ENCODE assay signal across 20 cellular contexts in the genomic region with DNA sequence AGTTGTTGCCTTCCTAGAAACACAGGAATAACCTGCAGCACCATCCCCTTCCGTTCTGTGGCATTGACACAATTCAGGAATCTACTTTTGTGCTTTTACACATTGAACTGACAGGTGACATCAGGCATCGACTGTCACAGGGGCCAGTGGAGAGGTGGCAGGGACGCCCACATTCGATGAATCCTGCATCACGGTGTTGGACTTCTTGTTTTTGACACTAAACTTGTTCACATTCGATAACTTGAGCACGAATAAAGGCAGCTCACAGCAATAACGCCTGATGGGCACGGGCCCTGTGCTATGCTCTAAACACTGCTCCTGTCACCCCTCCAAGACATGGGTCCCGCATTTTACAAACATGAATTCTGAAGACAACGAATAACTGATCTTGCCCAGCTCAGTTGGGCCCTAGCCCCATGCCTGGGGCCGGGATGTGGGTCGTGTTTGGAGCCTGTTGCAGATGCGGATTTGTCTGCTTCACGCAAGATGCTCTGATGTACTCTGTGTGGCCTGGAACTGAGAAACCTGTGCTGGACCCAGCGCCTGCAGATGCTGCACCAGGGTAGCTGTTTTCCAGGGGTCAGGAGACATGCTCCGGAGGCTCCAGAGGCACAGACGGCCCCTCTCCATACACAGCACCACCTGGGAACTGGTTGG.
A peak's percentile ranks its signal among the peaks of the same experiment; 100 is the strongest.
DNase-seq lines count a peak whose midpoint lies in the region; ATAC-seq and TF ChIP-seq lines count a peak whose summit lies in the region.
"Had no signal": no experiment of that assay in that cellular context is flagged by ENCODE, and none has a peak within 500 bp of the region (broad histone marks: within the 10 kb centered on the region; RNA-seq: fewer than 3 reads in every experiment).

No MANE protein-coding gene starts in this region.

- TF ChIP-seq CTCF in GM23338 (conservative IDR thresholded peaks at IDR 0.05; ENCODE audit: low read depth in 2 of 2) (no peak), colonic mucosa (IDR thresholded peaks at IDR 0.05) (no peak), glutamatergic neuron (IDR thresholded peaks at IDR 0.05; ENCODE audit: partially characterized antibody, unreplicated experiment) (no peak), upper lobe of right lung (IDR thresholded peaks at IDR 0.05) (no peak), A673 (conservative IDR thresholded peaks at IDR 0.05; ENCODE audit: low read depth, low read length) (no peak)

- H4K20me1 ChIP-seq in GM23338 (replicated peaks; ENCODE audit: insufficient read depth): no peaks in the 10 kb centered on the region

- H3K4me3 Mint-ChIP-seq in GM23338: no peak overlapping the region
- no peak overlapping the region for H3K4me3 Mint-ChIP-seq in glutamatergic neuron (ENCODE audit: unreplicated experiment)
- H3K4me3 Mint-ChIP-seq: B cell; CD8-positive, alpha-beta T cell; H9 had no signal

- H3K9me3 ChIP-seq in colonic mucosa: no peaks in the 10 kb centered on the region
- H3K9me3 ChIP-seq in upper lobe of right lung: no peaks in the 10 kb centered on the region
- no peaks in the 10 kb centered on the region for H3K9me3 ChIP-seq in A673 (ENCODE audit: low read depth, low read length, poor library complexity, severe bottlenecking)
- H3K9me3 ChIP-seq: Caco-2, SJSA1 had no signal

- H3K4me1 ChIP-seq in GM23338 (ENCODE audit: insufficient read depth) (no peaks in the 10 kb centered on the region), colonic mucosa (peaks cover 4% of the 10 kb centered on the region), upper lobe of right lung (no peaks in the 10 kb centered on the region), A673 (ENCODE audit: insufficient read depth, low read length, poor library complexity, severe bottlenecking) (no peaks in the 10 kb centered on the region)
- H3K4me1 ChIP-seq: SJSA1 had no signal

- H3K4me2 ChIP-seq in GM23338: no peak overlapping the region

- POLR2A ChIA-PET in A673 (lab: Charles Lee; ENCODE audit: low non-redundant PET): no interaction called here

- no TSS peak for BruUV-seq in A673 (replicated peaks; lab: Mats Ljungman, UMichigan)

- no peak overlapping the region for H3K9ac ChIP-seq in colonic mucosa (ENCODE audit: low read depth in 2 of 2, low read length in 2 of 2)

- CTCF ChIA-PET in A673 (lab: Charles Lee): no interaction called here

- intact Hi-C loops in colonic mucosa (cut with DNase I): no loop called here
- intact Hi-C loops in upper lobe of right lung (cut with DNase I): no loop called here
- intact Hi-C loops in A673 (cut with micrococcal nuclease; ENCODE audit: unreplicated experiment): no loop called here

- H3F3A ChIP-seq in GM23338 (replicated peaks; ENCODE audit: low read depth): no peaks in the 10 kb centered on the region

- no peaks in the 10 kb centered on the region; the same call in 2 of the 3 replicates for H3K9me3 Mint-ChIP-seq in GM23338
- H3K9me3 Mint-ChIP-seq in glutamatergic neuron (ENCODE audit: unreplicated experiment): no peaks in the 10 kb centered on the region
- H3K9me3 Mint-ChIP-seq: CD8-positive, alpha-beta T cell; H9 had no signal

- no peaks in the 10 kb centered on the region for H3K79me2 ChIP-seq in GM23338 (replicated peaks; ENCODE audit: insufficient read depth)

- H3K36me3 ChIP-seq in GM23338 (ENCODE audit: insufficient read depth): no peaks in the 10 kb centered on the region
- no peaks in the 10 kb centered on the region for H3K36me3 ChIP-seq in colonic mucosa
- H3K36me3 ChIP-seq in upper lobe of right lung: no peaks in the 10 kb centered on the region
- H3K36me3 ChIP-seq in A673 (ENCODE audit: insufficient read depth, low read length, poor library complexity, severe bottlenecking): no peaks in the 10 kb centered on the region
- H3K36me3 ChIP-seq: SJSA1 had no signal

- no peak for ATAC-seq in GM23338
- ATAC-seq in upper lobe of right lung: no peak
- ATAC-seq: CD8-positive, alpha-beta T cell; GM12878 had no signal

- H3K27ac ChIP-seq in GM23338 (ENCODE audit: low read depth): no peak overlapping the region
- no peak overlapping the region for H3K27ac ChIP-seq in colonic mucosa
- no peak overlapping the region for H3K27ac ChIP-seq in upper lobe of right lung
- no peak overlapping the region for H3K27ac ChIP-seq in A673 (ENCODE audit: low read depth, low read length, poor library complexity, severe bottlenecking)
- H3K27ac ChIP-seq: C4-2B, SJSA1 had no signal

- DNase-seq in GM23338 (ENCODE audit: low spot score) (peak; percentile 0), colonic mucosa (peak; percentile 13), glutamatergic neuron (peak; percentile 13), upper lobe of right lung (peak; percentile 48), A673 (ENCODE audit: low spot score) (no peak), NCI-H128 (lab: John Stamatoyannopoulos, UW; ENCODE audit: unreplicated experiment) (no peak), NCI-H2081 treated with DMSO at 0.1 percent for 48 hours (lab: John Stamatoyannopoulos, UW) (no peak)
- DNase-seq: CD8-positive, alpha-beta T cell; Kasumi-1; NCI-H1436 treated with DMSO at 0.1 percent for 48 hours; NCI-H1930; NCI-H446; NCI-H524 treated with DMSO at 0.1 percent for 48 hours; Right ventricle myocardium superior had no signal

- peak overlapping the region; percentile 72; the same call in 1 of the 2 replicates for H2AFZ ChIP-seq in GM23338

- H3K36me3 Mint-ChIP-seq in GM23338 (ENCODE audit: low read depth): no peaks in the 10 kb centered on the region
- H3K36me3 Mint-ChIP-seq in glutamatergic neuron (ENCODE audit: unreplicated experiment): peaks cover 9% of the 10 kb centered on the region
- H3K36me3 Mint-ChIP-seq: CD8-positive, alpha-beta T cell had no signal

- no peak overlapping the region for H3K27ac Mint-ChIP-seq in GM23338
- no peak overlapping the region for H3K27ac Mint-ChIP-seq in glutamatergic neuron (ENCODE audit: unreplicated experiment)
- H3K27ac Mint-ChIP-seq: B cell; CD8-positive, alpha-beta T cell; H9 had no signal

- H3K9me2 ChIP-seq in GM23338 (ENCODE audit: insufficient read depth): no peaks in the 10 kb centered on the region

- peaks cover 1% of the 10 kb centered on the region for H3K27me3 Mint-ChIP-seq in GM23338 (ENCODE audit: insufficient read depth, low read depth, poor library complexity)
- H3K27me3 Mint-ChIP-seq in glutamatergic neuron (ENCODE audit: unreplicated experiment): peaks cover 5% of the 10 kb centered on the region

- H3K4me1 Mint-ChIP-seq in GM23338 (peaks cover 14% of the 10 kb centered on the region), glutamatergic neuron (ENCODE audit: low read depth, unreplicated experiment) (no peaks in the 10 kb centered on the region)
- H3K4me1 Mint-ChIP-seq: B cell had no signal

- H3K27me3 ChIP-seq in GM23338 (ENCODE audit: insufficient read depth) (no peaks in the 10 kb centered on the region), colonic mucosa (no peaks in the 10 kb centered on the region), upper lobe of right lung (no peaks in the 10 kb centered on the region), A673 (replicated peaks; ENCODE audit: insufficient read depth, low read depth, low read length, poor library complexity) (no peaks in the 10 kb centered on the region)

- H3K4me3 ChIP-seq in GM23338 (no peak overlapping the region), colonic mucosa (no peak overlapping the region), upper lobe of right lung (no peak overlapping the region), A673 (ENCODE audit: low read depth, low read length, poor library complexity, severe bottlenecking) (no peak overlapping the region)
- H3K4me3 ChIP-seq: GM12878, SJSA1 had no signal

TF ChIP-seq in GM23338, 12 proteins besides CTCF, POLR2A, EP300 and RAD21 (continues in another document):
- TF ChIP-seq, protein P1, sequence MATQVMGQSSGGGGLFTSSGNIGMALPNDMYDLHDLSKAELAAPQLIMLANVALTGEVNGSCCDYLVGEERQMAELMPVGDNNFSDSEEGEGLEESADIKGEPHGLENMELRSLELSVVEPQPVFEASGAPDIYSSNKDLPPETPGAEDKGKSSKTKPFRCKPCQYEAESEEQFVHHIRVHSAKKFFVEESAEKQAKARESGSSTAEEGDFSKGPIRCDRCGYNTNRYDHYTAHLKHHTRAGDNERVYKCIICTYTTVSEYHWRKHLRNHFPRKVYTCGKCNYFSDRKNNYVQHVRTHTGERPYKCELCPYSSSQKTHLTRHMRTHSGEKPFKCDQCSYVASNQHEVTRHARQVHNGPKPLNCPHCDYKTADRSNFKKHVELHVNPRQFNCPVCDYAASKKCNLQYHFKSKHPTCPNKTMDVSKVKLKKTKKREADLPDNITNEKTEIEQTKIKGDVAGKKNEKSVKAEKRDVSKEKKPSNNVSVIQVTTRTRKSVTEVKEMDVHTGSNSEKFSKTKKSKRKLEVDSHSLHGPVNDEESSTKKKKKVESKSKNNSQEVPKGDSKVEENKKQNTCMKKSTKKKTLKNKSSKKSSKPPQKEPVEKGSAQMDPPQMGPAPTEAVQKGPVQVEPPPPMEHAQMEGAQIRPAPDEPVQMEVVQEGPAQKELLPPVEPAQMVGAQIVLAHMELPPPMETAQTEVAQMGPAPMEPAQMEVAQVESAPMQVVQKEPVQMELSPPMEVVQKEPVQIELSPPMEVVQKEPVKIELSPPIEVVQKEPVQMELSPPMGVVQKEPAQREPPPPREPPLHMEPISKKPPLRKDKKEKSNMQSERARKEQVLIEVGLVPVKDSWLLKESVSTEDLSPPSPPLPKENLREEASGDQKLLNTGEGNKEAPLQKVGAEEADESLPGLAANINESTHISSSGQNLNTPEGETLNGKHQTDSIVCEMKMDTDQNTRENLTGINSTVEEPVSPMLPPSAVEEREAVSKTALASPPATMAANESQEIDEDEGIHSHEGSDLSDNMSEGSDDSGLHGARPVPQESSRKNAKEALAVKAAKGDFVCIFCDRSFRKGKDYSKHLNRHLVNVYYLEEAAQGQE (IDR thresholded peaks at IDR 0.05; ENCODE audit: unreplicated experiment): no peak
- TF ChIP-seq NANOG (IDR thresholded peaks at IDR 0.05; ENCODE audit: borderline replicate concordance): no peak

Comparison
In these comparisons a context has a peak if more than half of its experiments do, and no peak if none do; other contexts are left out.
1. DNase-seq: peak in GM23338 (single experiment), colonic mucosa (single experiment), glutamatergic neuron (single experiment) and upper lobe of right lung (single experiment); none in A673 (single experiment), NCI-H128 (single experiment) and NCI-H2081 treated with DMSO at 0.1 percent for 48 hours (single experiment).